In genomic region chr3:124276863-124277515, GRCh38 we compare ENCODE assay signal across 14 cellular contexts.
A peak's percentile ranks its signal among the peaks of the same experiment; 100 is the strongest.
DNase-seq lines count a peak whose midpoint lies in the region; ATAC-seq and TF ChIP-seq lines count a peak whose summit lies in the region.
"Had no signal": no experiment of that assay in that cellular context is flagged by ENCODE, and none has a peak within 500 bp of the region (broad histone marks: within the 10 kb centered on the region; RNA-seq: fewer than 3 reads in every experiment).

No MANE protein-coding gene starts in this region.

- peaks cover 3 to 6% of the 10 kb centered on the region in 2 donors for H3K4me1 ChIP-seq in breast epithelium
- H3K4me1 ChIP-seq in right lobe of liver, result no peaks in the 10 kb centered on the region
- peaks cover 0 to 77% (median 55%) of the 10 kb centered on the region in 4 donors for H3K4me1 ChIP-seq in sigmoid colon
- H3K4me1 ChIP-seq in aorta (ENCODE audit: control insufficient read depth in 1 of 2, insufficient read depth in 2 of 2, low read length in 2 of 2), result peaks cover 10 to 20% of the 10 kb centered on the region in 2 donors
- no peaks in the 10 kb centered on the region for H3K4me1 ChIP-seq in CD4-positive, alpha-beta memory T cell (ENCODE audit: insufficient read depth, low read length)

- TF ChIP-seq EP300 in sigmoid colon (IDR thresholded peaks at IDR 0.05), result peak in 2 of 4 donors; percentile 35 to 62

- H3K27ac ChIP-seq in breast epithelium (peak overlapping the region; percentile 59 to 85), right lobe of liver (peak overlapping the region in 2 of 3 donors; percentile 21 to 38), sigmoid colon (peak overlapping the region; percentile 39 to 82 (median 68)), aorta (ENCODE audit: low read depth in 1 of 2, low read length in 2 of 2) (peak overlapping the region; percentile 23 to 83)
- no peak overlapping the region for H3K27ac ChIP-seq in CD4-positive, alpha-beta memory T cell (ENCODE audit: low read depth, low read length)
- H3K27ac ChIP-seq: 22Rv1 had no signal

- no TSS peak for BruUV-seq in MCF 10A (replicated peaks; lab: Mats Ljungman, UMichigan)

- H3K4me3 ChIP-seq in breast epithelium (peak overlapping the region in 1 of 3 donors; percentile 8), right lobe of liver (no peak overlapping the region), sigmoid colon (no peak overlapping the region), aorta (ENCODE audit: low read length in 2 of 2) (no peak overlapping the region)
- H3K4me3 ChIP-seq in CD4-positive, alpha-beta memory T cell (ENCODE audit: low read length in 2 of 2), result no peak overlapping the region
- H3K4me3 ChIP-seq: MG63 had no signal

- no peaks in the 10 kb centered on the region for H3K9me3 Mint-ChIP-seq in MCF 10A (ENCODE audit: unreplicated experiment)
- H3K9me3 Mint-ChIP-seq in CD4-positive, alpha-beta memory T cell, result peaks cover 0 to 4% (median 0%) of the 10 kb centered on the region in 8 donors

- H3K36me3 Mint-ChIP-seq in MCF 10A (ENCODE audit: insufficient read depth, unreplicated experiment), result no peaks in the 10 kb centered on the region
- no peaks in the 10 kb centered on the region for H3K36me3 Mint-ChIP-seq in CD4-positive, alpha-beta memory T cell
- H3K36me3 Mint-ChIP-seq: CD4-positive, CD25-positive, alpha-beta regulatory T cell had no signal

- POLR2A ChIA-PET in MCF 10A (lab: Yijun Ruan, JAX), result interaction anchor here (0.7 kb wide), 1 partner anchor 10 kb away, joined by 3 read pairs; no protein-coding TSS in a partner anchor
- POLR2A ChIA-PET in CD4-positive, alpha-beta memory T cell (lab: Charles Lee; ENCODE audit: partially characterized antibody), result no interaction called here

- H3K9me3 ChIP-seq in breast epithelium (no peaks in the 10 kb centered on the region), right lobe of liver (no peaks in the 10 kb centered on the region), sigmoid colon (no peaks in the 10 kb centered on the region), aorta (ENCODE audit: control insufficient read depth, low read length) (no peaks in the 10 kb centered on the region)
- no peaks in the 10 kb centered on the region for H3K9me3 ChIP-seq in CD4-positive, alpha-beta memory T cell (ENCODE audit: control insufficient read depth in 1 of 2, low read length in 2 of 2)
- H3K9me3 ChIP-seq: MG63 had no signal

- DNase-seq in breast epithelium (ENCODE audit: low spot score in 2 of 2) (no peak), MCF 10A (ENCODE audit: unreplicated experiment) (no peak), right lobe of liver (no peak), sigmoid colon (no peak), aorta (no peak), superior temporal gyrus (ENCODE audit: extremely low spot score) (no peak)
- DNase-seq in CD4-positive, alpha-beta memory T cell, result no peak
- DNase-seq: activated naive CD4-positive, alpha-beta T cell; CD4-positive, CD25-positive, alpha-beta regulatory T cell; EL; MG63; NCI-H2029 had no signal

- peaks cover 14% of the 10 kb centered on the region for H3K4me1 Mint-ChIP-seq in MCF 10A (ENCODE audit: insufficient read depth, unreplicated experiment)
- H3K4me1 Mint-ChIP-seq in CD4-positive, alpha-beta memory T cell, result no peaks in the 10 kb centered on the region
- H3K4me1 Mint-ChIP-seq: CD4-positive, CD25-positive, alpha-beta regulatory T cell had no signal

- TF ChIP-seq CTCF in breast epithelium (IDR thresholded peaks at IDR 0.05) (no peak), MCF 10A (IDR thresholded peaks at IDR 0.05; ENCODE audit: unreplicated experiment) (no peak), right lobe of liver (IDR thresholded peaks at IDR 0.05) (no peak), sigmoid colon (IDR thresholded peaks at IDR 0.05) (no peak)

- intact Hi-C loops in breast epithelium (cut with DNase I; ENCODE audit: low total_unique reads), result no loop called here
- intact Hi-C loops in MCF 10A (cut with micrococcal nuclease), result no loop called here
- intact Hi-C loops in right lobe of liver (cut with DNase I), result no loop called here
- intact Hi-C loops in sigmoid colon (cut with DNase I), result no loop called here
- intact Hi-C loops in aorta (cut with DNase I), result loop anchor here (5.0 kb wide), 3 partner anchors 160 to 260 kb away; partner anchors contain the start of gene KALRN (in 1 of the 2)
- intact Hi-C loops in CD4-positive, alpha-beta memory T cell (cut with micrococcal nuclease), result no loop called here

- peaks cover 30% of the 10 kb centered on the region for H3K27me3 Mint-ChIP-seq in MCF 10A (ENCODE audit: insufficient read depth, unreplicated experiment)
- H3K27me3 Mint-ChIP-seq in CD4-positive, alpha-beta memory T cell, result peaks cover 5 to 6% of the 10 kb centered on the region in 2 donors
- H3K27me3 Mint-ChIP-seq: CD4-positive, CD25-positive, alpha-beta regulatory T cell had no signal

- H3K27me3 ChIP-seq in breast epithelium (no peaks in the 10 kb centered on the region), right lobe of liver (no peaks in the 10 kb centered on the region), sigmoid colon (no peaks in the 10 kb centered on the region), aorta (ENCODE audit: control insufficient read depth in 1 of 2, insufficient read depth in 2 of 2, low read length in 1 of 2) (no peaks in the 10 kb centered on the region)
- no peaks in the 10 kb centered on the region for H3K27me3 ChIP-seq in CD4-positive, alpha-beta memory T cell (ENCODE audit: insufficient read depth, low read length)

- ATAC-seq in right lobe of liver, result peak; percentile 47 to 84 (median 70)
- peak; percentile 75 for ATAC-seq in aorta (ENCODE audit: low FRiP score)
- no peak for ATAC-seq in GM21367 (IDR thresholded peaks at IDR 0.05; ENCODE audit: unreplicated experiment)

- no peak overlapping the region for H3K4me3 Mint-ChIP-seq in MCF 10A (ENCODE audit: unreplicated experiment)
- H3K4me3 Mint-ChIP-seq in CD4-positive, alpha-beta memory T cell, result no peak overlapping the region
- H3K4me3 Mint-ChIP-seq: CD4-positive, CD25-positive, alpha-beta regulatory T cell had no signal

- CTCF ChIA-PET in MCF 10A (lab: Yijun Ruan, JAX), result no interaction called here
- CTCF ChIA-PET in CD4-positive, alpha-beta memory T cell (lab: Charles Lee; ENCODE audit: partially characterized antibody), result no interaction called here

- TF ChIP-seq POLR2A in breast epithelium (IDR thresholded peaks at IDR 0.05), result no peak
- no peak for TF ChIP-seq POLR2A in right lobe of liver (IDR thresholded peaks at IDR 0.05)
- no peak for TF ChIP-seq POLR2A in sigmoid colon (IDR thresholded peaks at IDR 0.05)

- WGBS in right lobe of liver (ENCODE audit: insufficient coverage, low coverage, low lambda C conversion rate, missing lambda C conversion rate), result 63% methylated on average over 4 of the region's 13 CpGs
- 75 to 79% methylated on average over 13 of the region's 13 CpGs for WGBS in sigmoid colon, 2 donors
- 43 to 44% methylated on average over 13 of the region's 13 CpGs for WGBS in aorta, 2 donors

- H3K36me3 ChIP-seq in breast epithelium (no peaks in the 10 kb centered on the region), right lobe of liver (no peaks in the 10 kb centered on the region), sigmoid colon (no peaks in the 10 kb centered on the region), aorta (ENCODE audit: control insufficient read depth in 1 of 2, insufficient read depth in 2 of 2, low read length in 1 of 2) (no peaks in the 10 kb centered on the region)
- no peaks in the 10 kb centered on the region for H3K36me3 ChIP-seq in CD4-positive, alpha-beta memory T cell (ENCODE audit: insufficient read depth, low read length)
- H3K36me3 ChIP-seq: MG63 had no signal

- H3K27ac Mint-ChIP-seq in MCF 10A (ENCODE audit: low read depth, unreplicated experiment), result no peak overlapping the region
- H3K27ac Mint-ChIP-seq in CD4-positive, alpha-beta memory T cell, result no peak overlapping the region
- H3K27ac Mint-ChIP-seq: CD4-positive, CD25-positive, alpha-beta regulatory T cell had no signal

Comparison
In these comparisons a context has a peak if more than half of its experiments do, and no peak if none do; other contexts are left out.
1. intact Hi-C loops: an anchor here in aorta (5.0 kb wide); none called in breast epithelium, MCF 10A, right lobe of liver, sigmoid colon and CD4-positive, alpha-beta memory T cell.